In genomic region chr7:100396421-100396982, GRCh38 we compare ENCODE assay signal across 1 cellular context.
TF ChIP-seq lines count a peak whose summit lies in the region.

No MANE protein-coding gene starts in this region.

TF ChIP-seq in SK-N-SH, 30 proteins besides CTCF, POLR2A, EP300 and RAD21 (continued from another document):
- TF ChIP-seq USF1 (IDR thresholded peaks at IDR 0.05; ENCODE audit: borderline replicate concordance, low read depth) (no peak), FOSL2 (IDR thresholded peaks at IDR 0.05; ENCODE audit: borderline replicate concordance, low read depth) (no peak), NRF1 (IDR thresholded peaks at IDR 0.05; ENCODE audit: low read depth, low read length) (no peak), FOXM1 (IDR thresholded peaks at IDR 0.05; ENCODE audit: low read depth) (no peak), TCF12 (IDR thresholded peaks at IDR 0.05) (no peak), SIN3A (IDR thresholded peaks at IDR 0.05; ENCODE audit: borderline replicate concordance, low read depth, low read length) (no peak), GABPA (IDR thresholded peaks at IDR 0.05; ENCODE audit: low read depth) (no peak), YY1 (IDR thresholded peaks at IDR 0.05; ENCODE audit: low read depth) (no peak), MAX (IDR thresholded peaks at IDR 0.05; ENCODE audit: low read depth) (no peak), USF2 (IDR thresholded peaks at IDR 0.05; ENCODE audit: borderline replicate concordance, low read depth, low read length) (no peak), SMC3 (IDR thresholded peaks at IDR 0.05; ENCODE audit: low read depth, low read length) (no peak), RXRA (IDR thresholded peaks at IDR 0.05; ENCODE audit: borderline replicate concordance, low read depth) (no peak), EZH2phosphoT487 (IDR thresholded peaks at IDR 0.05; ENCODE audit: borderline replicate concordance, low read depth) (no peak)
TF ChIP-seq in SK-N-SH: peak in this region for 0.
